16 cellular contexts compared by ENCODE assay signal in genomic region chr1:243728192-243728570, GRCh38.
DNase-seq lines count a peak whose midpoint lies in the region; ATAC-seq and TF ChIP-seq lines count a peak whose summit lies in the region.
"Had no signal": no experiment of that assay in that cellular context is flagged by ENCODE, and none has a peak within 500 bp of the region (broad histone marks: within the 10 kb centered on the region; RNA-seq: fewer than 3 reads in every experiment).

No MANE protein-coding gene starts in this region.

- H3K36me3 ChIP-seq in neutrophil, result no peaks in the 10 kb centered on the region
- H3K36me3 ChIP-seq: ascending aorta had no signal

- peak overlapping the region; percentile 83 for H3K27ac ChIP-seq in neutrophil
- H3K27ac ChIP-seq: ascending aorta had no signal

- no peak overlapping the region for H3K4me3 Mint-ChIP-seq in activated CD8-positive, alpha-beta memory T cell treated with anti-CD3 and anti-CD28 coated beads, Interleukin-2, amount 10 ng/mL, durations not matched to agents 7 days and 5 days
- H3K4me3 Mint-ChIP-seq: activated T-helper 1 cell treated with anti-CD3 and anti-CD28 coated beads, Interleukin-12 subunit alpha, Interleukin-12 subunit beta, Interleukin-2, Interleukin-4 antibody, amounts not matched to agents 30 ng/mL and 10 ng/mL and 1 ng/mL, durations not matched to agents 14 hours and 24 hours and 36 hours; CD4-positive, CD25-positive, alpha-beta regulatory T cell; natural killer cell had no signal

- no peaks in the 10 kb centered on the region for H3K27me3 Mint-ChIP-seq in activated CD8-positive, alpha-beta memory T cell treated with anti-CD3 and anti-CD28 coated beads, Interleukin-2, amount 10 ng/mL, durations not matched to agents 7 days and 5 days
- H3K27me3 Mint-ChIP-seq: CD4-positive, CD25-positive, alpha-beta regulatory T cell had no signal

- peaks cover 28% of the 10 kb centered on the region for H3K4me1 Mint-ChIP-seq in activated CD8-positive, alpha-beta memory T cell treated with anti-CD3 and anti-CD28 coated beads, Interleukin-2, amount 10 ng/mL, durations not matched to agents 7 days and 5 days

- CTCF ChIA-PET in activated CD8-positive, alpha-beta memory T cell treated with anti-CD3 and anti-CD28 coated beads, Interleukin-2, amount 10 ng/mL, durations not matched to agents 7 days and 5 days (lab: Charles Lee), result no interaction called here

- peaks cover 65 to 68% of the 10 kb centered on the region in 2 experiments for H3K4me1 ChIP-seq in neutrophil (ENCODE audit: control insufficient read depth in 1 of 2, insufficient read depth in 1 of 2, low read depth in 1 of 2, low read length in 1 of 2)

- peaks cover 6% of the 10 kb centered on the region for H3K9me3 Mint-ChIP-seq in activated CD8-positive, alpha-beta memory T cell treated with anti-CD3 and anti-CD28 coated beads, Interleukin-2, amount 10 ng/mL, durations not matched to agents 7 days and 5 days (ENCODE audit: low read depth)
- H3K9me3 Mint-ChIP-seq: activated T-helper 1 cell treated with anti-CD3 and anti-CD28 coated beads, Interleukin-12 subunit alpha, Interleukin-12 subunit beta, Interleukin-2, Interleukin-4 antibody, amounts not matched to agents 30 ng/mL and 10 ng/mL and 1 ng/mL, durations not matched to agents 14 hours and 24 hours and 36 hours; natural killer cell had no signal

- no peaks in the 10 kb centered on the region for H3K27me3 ChIP-seq in neutrophil
- H3K27me3 ChIP-seq: ascending aorta had no signal

- H3K36me3 Mint-ChIP-seq in activated CD8-positive, alpha-beta memory T cell treated with anti-CD3 and anti-CD28 coated beads, Interleukin-2, amount 10 ng/mL, durations not matched to agents 7 days and 5 days, result peaks cover 21% of the 10 kb centered on the region
- H3K36me3 Mint-ChIP-seq: natural killer cell had no signal

- H3K27ac Mint-ChIP-seq in activated CD8-positive, alpha-beta memory T cell treated with anti-CD3 and anti-CD28 coated beads, Interleukin-2, amount 10 ng/mL, durations not matched to agents 7 days and 5 days, result no peak overlapping the region
- H3K27ac Mint-ChIP-seq: activated T-helper 1 cell treated with anti-CD3 and anti-CD28 coated beads, Interleukin-12 subunit alpha, Interleukin-12 subunit beta, Interleukin-2, Interleukin-4 antibody, amounts not matched to agents 30 ng/mL and 10 ng/mL and 1 ng/mL, durations not matched to agents 14 hours and 24 hours and 36 hours; CD4-positive, CD25-positive, alpha-beta regulatory T cell had no signal

- no peak for DNase-seq in hepatic stellate cell (ENCODE audit: low spot score)
- no peak for DNase-seq in stimulated activated CD4-positive, alpha-beta T cell treated with anti-CD3 and anti-CD28 coated beads, Interleukin-12 subunit alpha, Interleukin-12 subunit beta, amount 100 ng/mL, for 4 hours
- DNase-seq in activated CD8-positive, alpha-beta memory T cell treated with anti-CD3 and anti-CD28 coated beads, Interleukin-2, amount 10 ng/mL, durations not matched to agents 7 days and 5 days, result no peak
- DNase-seq: activated CD4-positive, CD25-positive, alpha-beta regulatory T cell treated with anti-CD3 and anti-CD28 coated beads, Interleukin-2, amount 50 U/mL, for 72 hours; effector CD4-positive, alpha-beta T cell; natural killer cell; NCI-H2029 treated with DMSO at 0.1 percent for 48 hours; right cardiac atrium had no signal

- ATAC-seq in GM19023 (IDR thresholded peaks at IDR 0.05; ENCODE audit: unreplicated experiment), result peak; percentile 5
- peak; percentile 10 for ATAC-seq in HG02588 (IDR thresholded peaks at IDR 0.05; ENCODE audit: unreplicated experiment)
- peak; percentile 18 for ATAC-seq in HG03460 (IDR thresholded peaks at IDR 0.05; ENCODE audit: unreplicated experiment)
- no peak for ATAC-seq in activated CD8-positive, alpha-beta memory T cell treated with anti-CD3 and anti-CD28 coated beads, Interleukin-2, amount 10 ng/mL, durations not matched to agents 7 days and 5 days
- no peak for ATAC-seq in HG02571 (IDR thresholded peaks at IDR 0.05; ENCODE audit: unreplicated experiment)
- ATAC-seq: natural killer cell, right cardiac atrium had no signal

- H3K9me3 ChIP-seq in neutrophil, result no peaks in the 10 kb centered on the region
- H3K9me3 ChIP-seq: ascending aorta had no signal

- no peak for TF ChIP-seq CTCF in neutrophil (IDR thresholded peaks at IDR 0.05)

- no peak overlapping the region for H3K4me3 ChIP-seq in neutrophil (ENCODE audit: low read depth in 1 of 2, low read length in 1 of 2)
- H3K4me3 ChIP-seq: ascending aorta had no signal

Comparison
In these comparisons a context has a peak if more than half of its experiments do, and no peak if none do; other contexts are left out.
1. ATAC-seq: peak in GM19023 (single experiment), HG02588 (single experiment) and HG03460 (single experiment); none in activated CD8-positive, alpha-beta memory T cell treated with anti-CD3 and anti-CD28 coated beads, Interleukin-2, amount 10 ng/mL, durations not matched to agents 7 days and 5 days (single experiment) and HG02571 (single experiment).